In genomic region chr6:163747058-163747457, GRCh38 we compare ENCODE assay signal across 7 cellular contexts.
DNase-seq lines count a peak whose midpoint lies in the region; ATAC-seq, FAIRE-seq and TF ChIP-seq lines count a peak whose summit lies in the region.
"Not testable (repeated sequence)": the region's sequence is repeated elsewhere in the genome, so short reads cannot be mapped to it uniquely, and the experiment has no call there.

No MANE protein-coding gene starts in this region.

- H3K79me2 ChIP-seq in trophoblast cell (ENCODE audit: control insufficient read depth, insufficient read depth, low read length, poor library complexity), result not testable (repeated sequence)

- not testable (repeated sequence) for H3K4me1 Mint-ChIP-seq in activated T-cell treated with anti-CD3 and anti-CD28 coated beads, Interleukin-2, amount 50 U/mL, for 72 hours (ENCODE audit: low read depth)
- peaks cover 40% of the 10 kb centered on the region for H3K4me1 Mint-ChIP-seq in dendritic cell treated with granulocyte-macrophage colony-stimulating factor and Interleukin-4, amounts not matched to agents 40 ng/mL and 50 ng/mL, for 4 days (ENCODE audit: low read depth)

- intact Hi-C loops in dendritic cell treated with granulocyte-macrophage colony-stimulating factor and Interleukin-4, amounts not matched to agents 40 ng/mL and 50 ng/mL, for 4 days (cut with micrococcal nuclease), result not testable (repeated sequence)
- intact Hi-C loops in heart left ventricle (cut with DNase I), result loop anchor here in 7 of 10 donors (2.0 to 10.0 kb wide), 9 partner anchors 90 to 360 kb away; no protein-coding TSS in a partner anchor

- not testable (repeated sequence) for H3K4me2 ChIP-seq in trophoblast cell (ENCODE audit: low read length)

- H3K23ac ChIP-seq in trophoblast cell (ENCODE audit: low read length), result not testable (repeated sequence)

- not testable (repeated sequence) for H2BK5ac ChIP-seq in trophoblast cell (ENCODE audit: low read depth, low read length, poor library complexity)

- not testable (repeated sequence) for H3K9me3 ChIP-seq in heart left ventricle; trophoblast cell (ENCODE audit: insufficient read depth, low read depth, low read length)

- not testable (repeated sequence) for H4K91ac ChIP-seq in trophoblast cell (ENCODE audit: low read depth, low read length)

- H3K27ac Mint-ChIP-seq in activated T-cell treated with anti-CD3 and anti-CD28 coated beads, Interleukin-2, amount 50 U/mL, for 72 hours, result peak overlapping the region; percentile 64
- H3K27ac Mint-ChIP-seq in dendritic cell treated with granulocyte-macrophage colony-stimulating factor and Interleukin-4, amounts not matched to agents 40 ng/mL and 50 ng/mL, for 4 days, result peak overlapping the region; percentile 39

- not testable (repeated sequence) for H2AK5ac ChIP-seq in trophoblast cell (ENCODE audit: low read length)

- not testable (repeated sequence) for H4K12ac ChIP-seq in trophoblast cell (ENCODE audit: low read depth, low read length)

- H3K27ac ChIP-seq in heart left ventricle, result peak overlapping the region in 10 of 12 donors; percentile 23 to 84 (median 80)
- H3K27ac ChIP-seq in trophoblast cell (ENCODE audit: low read depth, low read length), result not testable (repeated sequence)

- not testable (repeated sequence) for FAIRE-seq in RCC 7860 (lab: Jason Lieb, UNC)

- H3K18ac ChIP-seq in trophoblast cell (ENCODE audit: low read length), result not testable (repeated sequence)

- not testable (repeated sequence) for H3K4me3 Mint-ChIP-seq in activated T-cell treated with anti-CD3 and anti-CD28 coated beads, Interleukin-2, amount 50 U/mL, for 72 hours; dendritic cell treated with granulocyte-macrophage colony-stimulating factor and Interleukin-4, amounts not matched to agents 40 ng/mL and 50 ng/mL, for 4 days

- H3K9me3 Mint-ChIP-seq in activated T-cell treated with anti-CD3 and anti-CD28 coated beads, Interleukin-2, amount 50 U/mL, for 72 hours; dendritic cell treated with granulocyte-macrophage colony-stimulating factor and Interleukin-4, amounts not matched to agents 40 ng/mL and 50 ng/mL, for 4 days: not testable (repeated sequence)

- H3K4me3 ChIP-seq in heart left ventricle; trophoblast cell (ENCODE audit: low read depth, low read length): not testable (repeated sequence)

- not testable (repeated sequence) for H3K36me3 Mint-ChIP-seq in activated T-cell treated with anti-CD3 and anti-CD28 coated beads, Interleukin-2, amount 50 U/mL, for 72 hours (ENCODE audit: insufficient read depth in 2 of 2); dendritic cell treated with granulocyte-macrophage colony-stimulating factor and Interleukin-4, amounts not matched to agents 40 ng/mL and 50 ng/mL, for 4 days (ENCODE audit: low read depth)

- H4K8ac ChIP-seq in trophoblast cell (ENCODE audit: low read depth, low read length), result not testable (repeated sequence)

- H2AFZ ChIP-seq in trophoblast cell (ENCODE audit: insufficient read depth, low read length, poor library complexity), result not testable (repeated sequence)

- not testable (repeated sequence) for H3K79me1 ChIP-seq in trophoblast cell (ENCODE audit: low read length)

- TF ChIP-seq CTCF in heart left ventricle (IDR thresholded peaks at IDR 0.05), result not testable (repeated sequence)

- not testable (repeated sequence) for H3K14ac ChIP-seq in trophoblast cell (ENCODE audit: low read length)

- H2BK12ac ChIP-seq in trophoblast cell (ENCODE audit: low read length), result peak overlapping the region; percentile 10

- DNase-seq in HK-2 (ENCODE audit: unreplicated experiment) (peak; percentile 16), RCC 7860 (ENCODE audit: low spot score) (peak; percentile 33), iris pigment epithelial cell (ENCODE audit: low read depth) (peak; percentile 14)
- DNase-seq in activated T-cell treated with anti-CD3 and anti-CD28 coated beads, Interleukin-2, amount 50 U/mL, for 72 hours; heart left ventricle; trophoblast cell: not testable (repeated sequence)

- not testable (repeated sequence) for H3K36me3 ChIP-seq in heart left ventricle; trophoblast cell (ENCODE audit: control insufficient read depth in 1 of 2, insufficient read depth in 2 of 2, low read length in 2 of 2)

- ATAC-seq in activated T-cell treated with anti-CD3 and anti-CD28 coated beads, Interleukin-2, amount 50 U/mL, for 72 hours (replicated peaks in 1 of 2); heart left ventricle: not testable (repeated sequence)

- 50 to 62% (median 58%) methylated on average over 5 of the region's 5 CpGs for WGBS in heart left ventricle, 4 donors
- no CpG with 5 or more reads among the region's 5 CpGs for WGBS in trophoblast cell (ENCODE audit: extremely low coverage, insufficient coverage, insufficient read length)

- not testable (repeated sequence) for H2BK120ac ChIP-seq in trophoblast cell (ENCODE audit: insufficient read depth, low read length, poor library complexity)

- not testable (repeated sequence) for H3K4ac ChIP-seq in trophoblast cell (ENCODE audit: low read depth, low read length)

- not testable (repeated sequence) for H3K27me3 ChIP-seq in heart left ventricle; trophoblast cell (ENCODE audit: insufficient read depth, low read length)

- H3K9ac ChIP-seq in trophoblast cell (ENCODE audit: low read length), result not testable (repeated sequence)

- peaks cover 12% of the 10 kb centered on the region for H3K27me3 Mint-ChIP-seq in activated T-cell treated with anti-CD3 and anti-CD28 coated beads, Interleukin-2, amount 50 U/mL, for 72 hours (ENCODE audit: low read depth)
- H3K27me3 Mint-ChIP-seq in dendritic cell treated with granulocyte-macrophage colony-stimulating factor and Interleukin-4, amounts not matched to agents 40 ng/mL and 50 ng/mL, for 4 days, result peaks cover 54% of the 10 kb centered on the region

- not testable (repeated sequence) for TF ChIP-seq POLR2A in heart left ventricle (IDR thresholded peaks at IDR 0.05)

- H3K4me1 ChIP-seq in heart left ventricle (peaks cover 0 to 50% (median 19%) of the 10 kb centered on the region in 12 donors), trophoblast cell (ENCODE audit: control insufficient read depth in 1 of 2, insufficient read depth in 2 of 2, low read length in 2 of 2) (peaks cover 3 to 10% of the 10 kb centered on the region in 2 experiments)
